In genomic region chr6:166611631-166612030, GRCh38 we compare ENCODE assay signal across 1 cellular context.
TF ChIP-seq lines count a peak whose summit lies in the region.

No MANE protein-coding gene starts in this region.

TF ChIP-seq in GM23338, 12 proteins besides CTCF, POLR2A, EP300 and RAD21:
- no peak for TF ChIP-seq EZH2phosphoT487 (IDR thresholded peaks at IDR 0.05; ENCODE audit: unreplicated experiment)
- TF ChIP-seq NANOG (IDR thresholded peaks at IDR 0.05; ENCODE audit: borderline replicate concordance): no peak
- no peak for TF ChIP-seq CREB1 (CRISPR knock-in tag; IDR thresholded peaks at IDR 0.05; ENCODE audit: low read depth)
